23 cellular contexts compared by ENCODE assay signal in genomic region chr5:31996909-31997308, GRCh38.
"Had no signal": no experiment of that assay in that cellular context is flagged by ENCODE, and none has a peak within 500 bp of the region (broad histone marks: within the 10 kb centered on the region; RNA-seq: fewer than 3 reads in every experiment).

No MANE protein-coding gene starts in this region.

- H3K4me3 ChIP-seq: dorsolateral prefrontal cortex, gastrocnemius medialis, lower lobe of right lung, right atrium auricular region, sigmoid colon, stomach, thyroid gland had no signal

- H3K27me3 Mint-ChIP-seq: progenitor cell of endocrine pancreas had no signal

- DNase-seq: dorsolateral prefrontal cortex; effector CD4-positive, alpha-beta T cell; foreskin fibroblast; gastrocnemius medialis; left ventricle myocardium superior; lower lobe of right lung; natural killer cell; occipital lobe; sigmoid colon; stimulated activated CD4-positive, alpha-beta T cell treated with anti-CD3 and anti-CD28 coated beads, Interleukin-2, amount 100 ng/mL, for 24 hours; stimulated activated CD4-positive, alpha-beta T cell treated with anti-CD3 and anti-CD28 coated beads, Interleukin-4, amount 100 ng/mL, for 24 hours; stimulated activated naive CD4-positive, alpha-beta T cell treated with Interleukin-2 at 50 U/mL for 16 hours; stomach; thyroid gland; trophoblast cell had no signal

- H3K9me3 ChIP-seq: gastrocnemius medialis, lower lobe of right lung, right atrium auricular region, sigmoid colon, stomach, thyroid gland had no signal

- H3K27ac Mint-ChIP-seq: natural killer cell; progenitor cell of endocrine pancreas; stimulated activated effector memory CD8-positive, alpha-beta T cell treated with anti-CD3 and anti-CD28 coated beads, Interleukin-12 subunit alpha, Interleukin-12 subunit beta, amount 100 ng/mL, for 72 hours had no signal

- H2AFZ ChIP-seq: parathyroid adenoma had no signal

- FAIRE-seq: colon, keratinocyte had no signal

- H3K4me3 Mint-ChIP-seq: natural killer cell; stimulated activated effector memory CD8-positive, alpha-beta T cell treated with anti-CD3 and anti-CD28 coated beads, Interleukin-12 subunit alpha, Interleukin-12 subunit beta, amount 100 ng/mL, for 72 hours had no signal

- H3K9me3 Mint-ChIP-seq: natural killer cell; stimulated activated effector memory CD8-positive, alpha-beta T cell treated with anti-CD3 and anti-CD28 coated beads, Interleukin-12 subunit alpha, Interleukin-12 subunit beta, amount 100 ng/mL, for 72 hours had no signal

- H3K4me1 ChIP-seq: gastrocnemius medialis, lower lobe of right lung, parathyroid adenoma, right atrium auricular region, stomach, thyroid gland had no signal

- H3K36me3 Mint-ChIP-seq: natural killer cell had no signal

- H3K4me1 Mint-ChIP-seq: stimulated activated effector memory CD8-positive, alpha-beta T cell treated with anti-CD3 and anti-CD28 coated beads, Interleukin-12 subunit alpha, Interleukin-12 subunit beta, amount 100 ng/mL, for 72 hours had no signal

- ATAC-seq: esophagus mucosa; gastrocnemius medialis; left ventricle myocardium superior; lower lobe of right lung; natural killer cell; stimulated activated effector memory CD8-positive, alpha-beta T cell treated with anti-CD3 and anti-CD28 coated beads, Interleukin-12 subunit alpha, Interleukin-12 subunit beta, amount 100 ng/mL, for 72 hours had no signal

- H3K27me3 ChIP-seq: dorsolateral prefrontal cortex, gastrocnemius medialis, right atrium auricular region, sigmoid colon, stomach, thyroid gland had no signal

- H3K27ac ChIP-seq: dorsolateral prefrontal cortex, epithelial cell of prostate, gastrocnemius medialis, lower lobe of right lung, parathyroid adenoma, right atrium auricular region, sigmoid colon, stomach, thyroid gland had no signal

- H3K79me2 ChIP-seq: parathyroid adenoma had no signal

- H3K36me3 ChIP-seq: gastrocnemius medialis, sigmoid colon, thyroid gland had no signal
